ENCODE assay signal across 8 cellular contexts in genomic region chr18:9743200-9744016, GRCh38. TPM values are rescaled to one million over a fixed set of nuclear protein-coding genes. Genes with fewer than 3 reads are reported as not detected.
DNase-seq lines count a peak whose midpoint lies in the region; ATAC-seq, FAIRE-seq and TF ChIP-seq lines count a peak whose summit lies in the region.

No MANE protein-coding gene starts in this region.

- no peak for FAIRE-seq in H1 (lab: Jason Lieb, UNC)

- H4K8ac ChIP-seq in H1 (ENCODE audit: extremely low read depth, insufficient read depth, low read length): no peak overlapping the region

- TF ChIP-seq RAD21 in H1 (IDR thresholded peaks at IDR 0.05 in 1 of 2, conservative IDR thresholded peaks at IDR 0.05 in 1 of 2; ENCODE audit: low read depth in 2 of 2, low read length in 2 of 2): no peak

- peak overlapping the region; percentile 49; the same call in 1 of the 2 replicates for H3K27ac ChIP-seq in H1 (ENCODE audit: low read depth, low read length)

- WGBS in H1 (ENCODE audit: extremely low coverage in 1 of 2, insufficient coverage in 1 of 2, insufficient read length in 1 of 2, insufficient replicate concordance in 2 of 2, low coverage in 1 of 2, low lambda C conversion rate in 2 of 2, missing lambda C conversion rate in 1 of 2), 2 experiments: 84% methylated on average over 11 of the region's 11 CpGs; no CpG with 5 or more reads in 1 of the 2 experiments

- peak overlapping the region in 1 of 2 experiments; percentile 15; a peak in 1 of 4 replicates for H3K4me2 ChIP-seq in H1 (ENCODE audit: insufficient read depth in 1 of 2, low read depth in 2 of 2, low read length in 2 of 2)

- H4K20me1 ChIP-seq in H1 (replicated peaks in 1 of 2; ENCODE audit: control insufficient read depth in 1 of 2, insufficient read depth in 2 of 2, low read length in 2 of 2): no peaks in the 10 kb centered on the region

- no peak overlapping the region for H3K4me3 Mint-ChIP-seq in nephron

- H2AFZ ChIP-seq in H1 (ENCODE audit: low read length): no peak overlapping the region

- peak overlapping the region; percentile 69; the same call in 1 of the 2 replicates for H2BK12ac ChIP-seq in H1 (ENCODE audit: low read depth, low read length)

- CTCF ChIA-PET in H1 (lab: Charles Lee; ENCODE audit: partially characterized antibody): interaction anchor here (0.6 to 0.8 kb wide), 2 partner anchors 28 to 39 kb away, joined by 3 read pairs; no protein-coding TSS in a partner anchor

- H2BK5ac ChIP-seq in H1 (ENCODE audit: low read depth, low read length): peak overlapping the region; percentile 9; the same call in 1 of the 2 replicates

- no peak for TF ChIP-seq POLR2A in H1 (IDR thresholded peaks at IDR 0.05; ENCODE audit: control extremely low read depth in 1 of 2, low read depth in 2 of 2, low read length in 2 of 2)

- H3K4me1 ChIP-seq in H1 (replicated peaks in 1 of 4; ENCODE audit: control insufficient read depth in 3 of 4, insufficient read depth in 4 of 4, low read length in 3 of 4): peaks cover 12 to 30% (median 18%) of the 10 kb centered on the region in 4 experiments

- DNase-seq in EH (ENCODE audit: low read depth): peak; percentile 99
- DNase-seq in NOMO-1 (lab: John Stamatoyannopoulos, UW; ENCODE audit: unreplicated experiment in 2 of 2): peak; percentile 85 to 87
- peak; percentile 44 to 49 for DNase-seq in H1 (ENCODE audit: low read depth in 1 of 2, low spot score in 2 of 2)
- no peak for DNase-seq in GM13976 (ENCODE audit: low spot score)

- no peak overlapping the region for H3K56ac ChIP-seq in H1 (replicated peaks; ENCODE audit: insufficient read length, low read depth, low read length)

- TF ChIP-seq CTCF in H1 (IDR thresholded peaks at IDR 0.05; ENCODE audit: control extremely low read depth in 1 of 3, insufficient read depth in 1 of 3, low read depth in 1 of 3, low read length in 3 of 3) (no peak), nephron (IDR thresholded peaks at IDR 0.05; ENCODE audit: unreplicated experiment in 3 of 3) (no peak), GM13976 (IDR thresholded peaks at IDR 0.05; ENCODE audit: borderline replicate concordance, control extremely low read depth, extremely low read depth, insufficient read depth, missing control alignments) (no peak)

- no peaks in the 10 kb centered on the region for H3K79me1 ChIP-seq in H1 (ENCODE audit: low read depth, low read length)

- no peak overlapping the region for H2BK120ac ChIP-seq in H1 (replicated peaks; ENCODE audit: low read depth, low read length)

- no peak overlapping the region for H3K4me3 ChIP-seq in H1 (ENCODE audit: extremely low read depth in 1 of 4, insufficient read depth in 2 of 4, low read depth in 3 of 4, low read length in 4 of 4)

- H4K91ac ChIP-seq in H1 (replicated peaks; ENCODE audit: insufficient read length, low read length): no peak overlapping the region

- H3K23me2 ChIP-seq in H1 (ENCODE audit: low read depth, low read length): no peaks in the 10 kb centered on the region; the same call in 1 of the 2 replicates

- no peak overlapping the region for H4K5ac ChIP-seq in H1 (ENCODE audit: insufficient read length, low read depth, low read length)

- H3K23ac ChIP-seq in H1 (ENCODE audit: insufficient read length): no peak overlapping the region

- peak overlapping the region; percentile 69 to 95 (median 89) for H3K27ac Mint-ChIP-seq in nephron

- no peak overlapping the region for H2AK5ac ChIP-seq in H1 (ENCODE audit: low read depth, low read length)

- H2BK15ac ChIP-seq in H1 (ENCODE audit: low read length): 0 out of 2 replicates have a peak overlapping the region, but pooled peaks have one; percentile 13

- no peaks in the 10 kb centered on the region for H3K27me3 ChIP-seq in H1 (replicated peaks in 1 of 4; ENCODE audit: control insufficient read depth in 3 of 4, extremely low read depth in 1 of 4, insufficient read depth in 3 of 4, low read length in 3 of 4)

- no peak for TF ChIP-seq EP300 in H1 (IDR thresholded peaks at IDR 0.05; ENCODE audit: borderline replicate concordance in 1 of 2, low read depth in 2 of 2, low read length in 2 of 2)

- H2BK20ac ChIP-seq in H1 (ENCODE audit: low read length): no peak overlapping the region

- no peaks in the 10 kb centered on the region for H3K27me3 Mint-ChIP-seq in nephron (ENCODE audit: low read depth)

- H3K36me3 Mint-ChIP-seq in nephron (ENCODE audit: low read depth): peaks cover 6% of the 10 kb centered on the region

- no peak overlapping the region for H3K4ac ChIP-seq in H1 (replicated peaks; ENCODE audit: insufficient read length, low read depth, low read length)

- no peak overlapping the region for H3K14ac ChIP-seq in H1 (ENCODE audit: insufficient read length)

- ATAC-seq in HG03521 (IDR thresholded peaks at IDR 0.05; ENCODE audit: unreplicated experiment) (no peak), HG03095 (IDR thresholded peaks at IDR 0.05; ENCODE audit: unreplicated experiment) (no peak), GM19467 (IDR thresholded peaks at IDR 0.05; ENCODE audit: unreplicated experiment) (no peak)

- no peaks in the 10 kb centered on the region for H3K36me3 ChIP-seq in H1 (ENCODE audit: control insufficient read depth in 2 of 4, insufficient read depth in 4 of 4, low read length in 3 of 4)

- in situ Hi-C loops in GM13976 (cut with MboI; ENCODE audit: low sequenced_read_pairs, unreplicated experiment): no loop called here

- H3K79me2 ChIP-seq in H1 (ENCODE audit: control insufficient read depth in 1 of 2, insufficient read depth in 2 of 2, low read length in 2 of 2): no peaks in the 10 kb centered on the region

- POLR2A ChIA-PET in H1 (lab: Charles Lee; ENCODE audit: partially characterized antibody): interaction anchor here (1.3 kb wide), 1 partner anchor 12 kb away, joined by 3 read pairs; no protein-coding TSS in a partner anchor

- peak overlapping the region; percentile 24; the same call in 1 of the 2 replicates for H3K18ac ChIP-seq in H1 (ENCODE audit: extremely low read depth, low read length)

- H3K9ac ChIP-seq in H1 (replicated peaks in 1 of 4; ENCODE audit: extremely low read depth in 1 of 4, low read depth in 3 of 4, low read length in 3 of 4): no peak overlapping the region

- peaks cover 4% of the 10 kb centered on the region for H3K9me3 Mint-ChIP-seq in nephron

- peaks cover 20% of the 10 kb centered on the region for H3K4me1 Mint-ChIP-seq in nephron

- no peaks in the 10 kb centered on the region for H3K9me3 ChIP-seq in H1 (ENCODE audit: insufficient read depth in 2 of 2, low read depth in 1 of 2, low read length in 1 of 2)

TF ChIP-seq in H1, 55 proteins besides CTCF, POLR2A, EP300 and RAD21:
- TF ChIP-seq RNF2 (IDR thresholded peaks at IDR 0.05; ENCODE audit: borderline replicate concordance, low read depth, low read length, missing control alignments, poor library complexity, severe bottlenecking): no peak
- TF ChIP-seq RFX5 (IDR thresholded peaks at IDR 0.05; ENCODE audit: borderline replicate concordance, low read depth, low read length): no peak
- peak; percentile 34; the same call in 1 of the 2 replicates for TF ChIP-seq JUND (IDR thresholded peaks at IDR 0.05; ENCODE audit: low read length)
- no peak for TF ChIP-seq SIN3A (conservative IDR thresholded peaks at IDR 0.05 in 1 of 2, IDR thresholded peaks at IDR 0.05 in 1 of 2; ENCODE audit: low read depth in 1 of 2, low read length in 2 of 2)
- 0 out of 2 replicates have a peak, but pooled peaks have one; percentile 34 for TF ChIP-seq YY1 (IDR thresholded peaks at IDR 0.05; ENCODE audit: low read depth, low read length)

RNA-seq across cellular contexts. Expression of gene RAB31, which starts 35.3 kb away (rescaled TPM):
- 39.3 and 40.9 TPM in 2 replicates for total RNA-seq in H1 (2021; fragmentation: NEBNext Ultra II Directional; extraction: Animal tissue kit (Norgen Biotek cat#: 25700))
- polyA plus RNA-seq in H1 (2011; rRNA removed): 15.2 TPM in 2 replicates
- 16.7 TPM for polyA plus RNA-seq in H1 (2011; cell fraction: cytosol; rRNA removed)
- 27.4 TPM for polyA plus RNA-seq in H1 (2011; cell fraction: nucleus; rRNA removed)
- polyA plus RNA-seq in H1 (2012, experiment 1 of 2): 17.8 to 28.0 TPM (median 22.6 TPM) in 4 replicates
- polyA plus RNA-seq in H1 (2012, experiment 2 of 2): 6.0 TPM
- 65.4 TPM for polyA plus RNA-seq in H1 (2013, experiment 1 of 2)
- 69.7 TPM for polyA plus RNA-seq in H1 (2013, experiment 2 of 2)
- 54.0 and 57.9 TPM in 2 replicates for polyA minus RNA-seq in H1 (2011; rRNA and poly(A)+ RNA removed)
- polyA minus RNA-seq in H1 (2011; cell fraction: cytosol; rRNA and poly(A)+ RNA removed): 14.6 TPM
- polyA minus RNA-seq in H1 (2011; cell fraction: nucleus; rRNA and poly(A)+ RNA removed): 33.4 TPM
